ENCODE assay signal across 14 cellular contexts in the genomic region with DNA sequence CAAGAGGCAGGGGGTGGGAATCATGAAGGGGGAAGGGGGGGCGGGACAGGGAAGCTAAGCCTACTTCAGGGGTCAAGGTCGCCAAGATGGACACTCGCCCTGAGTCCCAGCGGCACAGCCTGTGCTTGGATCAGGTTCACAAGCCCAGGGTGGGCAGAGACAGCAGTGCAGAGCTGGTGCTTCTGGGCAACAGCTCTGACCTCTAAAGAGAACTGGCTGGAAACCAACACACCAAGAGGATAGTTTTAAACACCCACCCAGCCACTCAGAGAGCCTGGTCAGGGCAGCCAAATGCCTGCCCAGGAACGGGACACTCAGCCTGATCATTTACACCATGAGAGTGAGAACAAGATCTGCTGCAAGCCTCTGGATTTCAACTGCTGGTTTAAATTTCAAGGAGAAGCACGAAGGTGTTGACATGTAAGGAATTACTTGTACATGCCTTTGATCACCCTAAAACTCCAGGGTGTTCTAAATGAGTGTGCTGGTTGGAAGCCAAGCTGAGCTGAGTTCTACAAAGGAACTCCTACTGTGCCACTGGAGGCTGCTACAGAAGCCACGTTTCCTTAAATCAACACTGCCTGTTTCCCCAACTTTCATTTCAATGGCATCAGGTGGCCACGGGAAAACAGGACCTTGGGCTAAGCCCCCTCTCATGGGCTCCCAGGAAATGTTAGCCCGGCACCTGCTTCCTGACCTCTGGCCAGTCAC.
DNase-seq lines count a peak whose midpoint lies in the region; ATAC-seq and TF ChIP-seq lines count a peak whose summit lies in the region.
"Had no signal": no experiment of that assay in that cellular context is flagged by ENCODE, and none has a peak within 500 bp of the region (broad histone marks: within the 10 kb centered on the region; RNA-seq: fewer than 3 reads in every experiment).

No MANE protein-coding gene starts in this region.

- ATAC-seq in left ventricle myocardium superior (peak; percentile 91), GM21576 (IDR thresholded peaks at IDR 0.05; ENCODE audit: unreplicated experiment) (no peak)

- peak; percentile 8 for DNase-seq in NCI-H1092 treated with DMSO at 0.1 percent for 48 hours (lab: John Stamatoyannopoulos, UW)
- DNase-seq in NCI-H1092 (lab: John Stamatoyannopoulos, UW) = no peak
- peak; percentile 46 for DNase-seq in astrocyte of the hippocampus (ENCODE audit: low read depth, low spot score)
- DNase-seq in left ventricle myocardium superior = peak; percentile 76
- DNase-seq in skeletal muscle cell (ENCODE audit: low read depth) = peak; percentile 63
- no peak for DNase-seq in GM13976 (ENCODE audit: low spot score)
- no peak for DNase-seq in stimulated activated CD4-positive, alpha-beta T cell treated with anti-CD3 and anti-CD28 coated beads, Interleukin-4, amount 100 ng/mL, for 24 hours
- DNase-seq: activated CD4-positive, CD25-positive, alpha-beta regulatory T cell; activated T-cell treated with anti-CD3 and anti-CD28 coated beads, Interleukin-2, amount 50 U/mL, for 48 hours; amygdala; effector memory CD4-positive, alpha-beta T cell; NCI-H2029 treated with DMSO at 0.1 percent for 48 hours; thyroid gland had no signal

- H3K4me3 ChIP-seq in skeletal muscle cell (ENCODE audit: low read depth, low read length) = no peak overlapping the region
- H3K4me3 ChIP-seq: thyroid gland had no signal

- in situ Hi-C loops in GM13976 (cut with MboI; ENCODE audit: low sequenced_read_pairs, unreplicated experiment) = loop anchor here (10.0 kb wide), 1 partner anchor 63 kb away; no protein-coding TSS in a partner anchor

- no peak for TF ChIP-seq CTCF in GM13976 (IDR thresholded peaks at IDR 0.05; ENCODE audit: borderline replicate concordance, control extremely low read depth, extremely low read depth, insufficient read depth, missing control alignments)

- intact Hi-C loops in left ventricle myocardium superior (cut with micrococcal nuclease) = no loop called here

Comparison
In these comparisons a context has a peak if more than half of its experiments do, and no peak if none do; other contexts are left out.
1. DNase-seq: peak in NCI-H1092 treated with DMSO at 0.1 percent for 48 hours (single experiment), astrocyte of the hippocampus (single experiment), left ventricle myocardium superior (single experiment) and skeletal muscle cell (single experiment); none in NCI-H1092 (single experiment), GM13976 (single experiment) and stimulated activated CD4-positive, alpha-beta T cell treated with anti-CD3 and anti-CD28 coated beads, Interleukin-4, amount 100 ng/mL, for 24 hours (single experiment).